In the genomic region with DNA sequence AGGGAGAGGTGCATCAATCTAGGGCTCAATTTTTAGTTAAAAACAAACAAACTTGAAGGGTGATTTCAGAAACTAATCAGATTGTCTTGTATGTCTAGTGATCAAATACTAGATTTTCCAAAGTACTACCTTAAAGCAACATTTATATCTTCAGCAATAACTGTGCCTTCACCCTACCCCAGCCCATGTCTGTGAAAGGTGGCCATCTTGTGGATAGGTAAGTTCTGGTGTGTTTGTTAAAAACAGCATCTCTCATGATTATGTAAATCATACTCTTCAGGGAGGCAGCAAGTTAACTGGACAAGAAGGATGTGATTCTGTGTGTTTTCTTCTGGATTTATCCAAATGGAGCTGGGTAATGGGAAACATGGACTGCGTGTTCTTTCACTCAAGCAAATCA, we compare ENCODE assay signal across 14 cellular contexts.
A peak's percentile ranks its signal among the peaks of the same experiment; 100 is the strongest.
DNase-seq lines count a peak whose midpoint lies in the region; ATAC-seq and TF ChIP-seq lines count a peak whose summit lies in the region.
"Had no signal": no experiment of that assay in that cellular context is flagged by ENCODE, and none has a peak within 500 bp of the region (broad histone marks: within the 10 kb centered on the region; RNA-seq: fewer than 3 reads in every experiment).

No MANE protein-coding gene starts in this region.

- no peak overlapping the region for H2BK5ac ChIP-seq in neuronal stem cell (ENCODE audit: low read length)

- peaks cover 1% of the 10 kb centered on the region for H3K27me3 Mint-ChIP-seq in activated CD8-positive, alpha-beta T cell treated with anti-CD3 and anti-CD28 coated beads for 36 hours
- peaks cover 29% of the 10 kb centered on the region for H3K27me3 Mint-ChIP-seq in activated CD8-positive, alpha-beta T cell treated with anti-CD3 and anti-CD28 coated beads, Interleukin-2, amount 10 ng/mL, durations not matched to agents 7 days and 5 days (ENCODE audit: low read depth)
- H3K27me3 Mint-ChIP-seq in neural progenitor cell (ENCODE audit: insufficient read depth, low read depth) = peaks cover 2% of the 10 kb centered on the region
- peaks cover 6% of the 10 kb centered on the region for H3K27me3 Mint-ChIP-seq in T-helper 2 cell treated with Interferon-gamma antibody and Interleukin-4, amounts not matched to agents 5 μg/mL and 100 μg/mL, for 36 hours (ENCODE audit: low read depth)

- H3K79me1 ChIP-seq in neuronal stem cell (ENCODE audit: low read depth, low read length) = no peaks in the 10 kb centered on the region

- no peaks in the 10 kb centered on the region for H3K36me3 ChIP-seq in HCT116 (ENCODE audit: control insufficient read depth in 1 of 2, insufficient read depth in 2 of 2, low read length in 2 of 2)
- no peaks in the 10 kb centered on the region for H3K36me3 ChIP-seq in neuronal stem cell (replicated peaks in 1 of 2; ENCODE audit: control insufficient read depth in 2 of 2, insufficient read depth in 2 of 2, low read length in 2 of 2)
- H3K36me3 ChIP-seq in neural progenitor cell = no peaks in the 10 kb centered on the region

- no peaks in the 10 kb centered on the region for H3K36me3 Mint-ChIP-seq in activated CD8-positive, alpha-beta T cell treated with anti-CD3 and anti-CD28 coated beads for 36 hours (ENCODE audit: low read depth)
- H3K36me3 Mint-ChIP-seq in activated CD8-positive, alpha-beta T cell treated with anti-CD3 and anti-CD28 coated beads, Interleukin-2, amount 10 ng/mL, durations not matched to agents 7 days and 5 days (ENCODE audit: low read depth) = peaks cover 2% of the 10 kb centered on the region
- no peaks in the 10 kb centered on the region for H3K36me3 Mint-ChIP-seq in neural progenitor cell
- no peaks in the 10 kb centered on the region for H3K36me3 Mint-ChIP-seq in T-helper 2 cell treated with Interferon-gamma antibody and Interleukin-4, amounts not matched to agents 5 μg/mL and 100 μg/mL, for 36 hours (ENCODE audit: low read depth)

- H4K91ac ChIP-seq in neuronal stem cell (ENCODE audit: low read depth, low read length, poor library complexity) = no peak overlapping the region

- POLR2A ChIA-PET in activated CD8-positive, alpha-beta T cell treated with anti-CD3 and anti-CD28 coated beads for 36 hours (lab: Charles Lee) = no interaction called here
- POLR2A ChIA-PET in activated CD8-positive, alpha-beta T cell treated with anti-CD3 and anti-CD28 coated beads, Interleukin-2, amount 10 ng/mL, durations not matched to agents 7 days and 5 days (lab: Charles Lee) = no interaction called here
- POLR2A ChIA-PET in HCT116 (lab: Charles Lee) = no interaction called here

- ATAC-seq in activated CD8-positive, alpha-beta T cell treated with anti-CD3 and anti-CD28 coated beads for 36 hours = peak; percentile 30
- no peak for ATAC-seq in activated CD8-positive, alpha-beta T cell treated with anti-CD3 and anti-CD28 coated beads, Interleukin-2, amount 10 ng/mL, durations not matched to agents 7 days and 5 days
- no peak for ATAC-seq in HCT116

- no peak overlapping the region for H3K14ac ChIP-seq in neuronal stem cell (ENCODE audit: low read length)

- no peak overlapping the region for H3K27ac Mint-ChIP-seq in activated CD8-positive, alpha-beta T cell treated with anti-CD3 and anti-CD28 coated beads for 36 hours
- no peak overlapping the region for H3K27ac Mint-ChIP-seq in activated CD8-positive, alpha-beta T cell treated with anti-CD3 and anti-CD28 coated beads, Interleukin-2, amount 10 ng/mL, durations not matched to agents 7 days and 5 days
- H3K27ac Mint-ChIP-seq in neural progenitor cell = no peak overlapping the region
- no peak overlapping the region for H3K27ac Mint-ChIP-seq in T-helper 2 cell treated with Interferon-gamma antibody and Interleukin-4, amounts not matched to agents 5 μg/mL and 100 μg/mL, for 36 hours

- H2AFZ ChIP-seq in HCT116 (ENCODE audit: low read depth, low read length, poor library complexity, severe bottlenecking) (no peak overlapping the region), neuronal stem cell (ENCODE audit: low read length) (peak overlapping the region; percentile 68), neural progenitor cell (replicated peaks) (no peak overlapping the region)

- CTCF ChIA-PET in activated CD8-positive, alpha-beta T cell treated with anti-CD3 and anti-CD28 coated beads for 36 hours (lab: Charles Lee) = interaction anchor here (0.6 kb wide), 1 partner anchor 8 kb away, joined by 3 read pairs; no protein-coding TSS in a partner anchor
- CTCF ChIA-PET in activated CD8-positive, alpha-beta T cell treated with anti-CD3 and anti-CD28 coated beads, Interleukin-2, amount 10 ng/mL, durations not matched to agents 7 days and 5 days (lab: Charles Lee) = interaction anchor here (0.7 to 1.9 kb wide), 2 partner anchors 162 to 166 kb away, joined by 3 to 6 read pairs; no protein-coding TSS in a partner anchor
- CTCF ChIA-PET in HCT116 (lab: Charles Lee) = no interaction called here

- H3K4me2 ChIP-seq in HCT116 (ENCODE audit: low read length) (no peak overlapping the region), neuronal stem cell (ENCODE audit: insufficient read depth, low read length, poor library complexity, severe bottlenecking) (no peak overlapping the region), neural progenitor cell (no peak overlapping the region)
- H3K4me2 ChIP-seq: KMS-11 had no signal

- H4K20me1 ChIP-seq in HCT116 (ENCODE audit: insufficient read depth) (no peaks in the 10 kb centered on the region), neural progenitor cell (ENCODE audit: low read depth) (no peaks in the 10 kb centered on the region)

- H4K8ac ChIP-seq in neuronal stem cell (ENCODE audit: low read depth, low read length) = no peak overlapping the region

- in situ Hi-C loops in SK-MEL-5 (cut with HindIII; ENCODE audit: low pct_unique_long_range_greater_than_20kb, low sequenced_read_pairs) = no loop called here

- intact Hi-C loops in activated CD8-positive, alpha-beta T cell treated with anti-CD3 and anti-CD28 coated beads for 36 hours (cut with micrococcal nuclease) = no loop called here
- intact Hi-C loops in HCT116 (cut with micrococcal nuclease) = no loop called here

- TF ChIP-seq POLR2A in HCT116 (IDR thresholded peaks at IDR 0.05; ENCODE audit: borderline replicate concordance, extremely low read depth, insufficient read depth, insufficient read length) = no peak

- H3F3A ChIP-seq in neural progenitor cell (ENCODE audit: low read depth) = no peaks in the 10 kb centered on the region

- H2BK120ac ChIP-seq in neuronal stem cell (ENCODE audit: low read depth, low read length) = no peak overlapping the region

- peaks cover 5% of the 10 kb centered on the region for H3K9me3 Mint-ChIP-seq in activated CD8-positive, alpha-beta T cell treated with anti-CD3 and anti-CD28 coated beads for 36 hours
- H3K9me3 Mint-ChIP-seq in activated CD8-positive, alpha-beta T cell treated with anti-CD3 and anti-CD28 coated beads, Interleukin-2, amount 10 ng/mL, durations not matched to agents 7 days and 5 days (ENCODE audit: insufficient read depth) = peaks cover 5% of the 10 kb centered on the region
- H3K9me3 Mint-ChIP-seq in neural progenitor cell = peaks cover 19% of the 10 kb centered on the region
- peaks cover 13% of the 10 kb centered on the region for H3K9me3 Mint-ChIP-seq in T-helper 2 cell treated with Interferon-gamma antibody and Interleukin-4, amounts not matched to agents 5 μg/mL and 100 μg/mL, for 36 hours

- no TSS peak for BruUV-seq in HCT116 (replicated peaks; lab: Mats Ljungman, UMichigan)

- H3K4ac ChIP-seq in neuronal stem cell (ENCODE audit: low read length) = no peak overlapping the region

- H3K9ac ChIP-seq in HCT116 (ENCODE audit: low read length) (no peak overlapping the region), neuronal stem cell (ENCODE audit: low read depth, low read length, poor library complexity) (no peak overlapping the region), neural progenitor cell (no peak overlapping the region)
- H3K9ac ChIP-seq: KMS-11 had no signal

- H3K9me3 ChIP-seq in HCT116 (ENCODE audit: control insufficient read depth in 1 of 2, insufficient read depth in 1 of 2, low read depth in 1 of 2, low read length in 2 of 2) = peaks cover 0 to under 1% of the 10 kb centered on the region in 2 experiments; a peak in 2 of 4 replicates
- H3K9me3 ChIP-seq in neuronal stem cell (replicated peaks in 1 of 2; ENCODE audit: control insufficient read depth in 2 of 2, insufficient read depth in 1 of 2, low read depth in 1 of 2, low read length in 2 of 2) = peaks cover 0 to 2% of the 10 kb centered on the region in 2 donors
- H3K9me3 ChIP-seq in neural progenitor cell (ENCODE audit: low read depth) = no peaks in the 10 kb centered on the region

- H3K23ac ChIP-seq in neuronal stem cell (ENCODE audit: low read depth, low read length, poor library complexity) = no peak overlapping the region

- H2BK15ac ChIP-seq in neuronal stem cell (ENCODE audit: low read length) = no peak overlapping the region

- H3K4me3 ChIP-seq in HCT116 (replicated peaks in 1 of 2; ENCODE audit: low read depth in 1 of 2, low read length in 2 of 2) (no peak overlapping the region), neuronal stem cell (ENCODE audit: low read length in 2 of 2) (no peak overlapping the region), neural progenitor cell (no peak overlapping the region)

- DNase-seq in activated CD8-positive, alpha-beta T cell treated with anti-CD3 and anti-CD28 coated beads for 36 hours = no peak
- no peak for DNase-seq in activated CD8-positive, alpha-beta T cell treated with anti-CD3 and anti-CD28 coated beads, Interleukin-2, amount 10 ng/mL, durations not matched to agents 7 days and 5 days
- DNase-seq in HCT116 (ENCODE audit: low read depth, low spot score) (no peak), SK-MEL-5 (ENCODE audit: low read depth, low spot score) (peak; percentile 9), neuronal stem cell (ENCODE audit: low spot score) (no peak), neural progenitor cell (ENCODE audit: low spot score) (no peak)
- no peak for DNase-seq in T-helper 2 cell treated with Interferon-gamma antibody and Interleukin-4, amounts not matched to agents 5 μg/mL and 100 μg/mL, for 36 hours (ENCODE audit: low spot score)
- DNase-seq in stimulated activated CD4-positive, alpha-beta T cell treated with anti-CD3 and anti-CD28 coated beads, Interleukin-2, amount 100 ng/mL, for 24 hours = no peak
- DNase-seq: activated CD4-positive, CD25-positive, alpha-beta regulatory T cell; activated T-cell treated with anti-CD3 and anti-CD28 coated beads, Interleukin-2, amount 50 U/mL, for 48 hours; anterior cingulate cortex; glutamatergic neuron; NCI-H2171 treated with DMSO at 0.1 percent for 48 hours had no signal

- H3K4me1 ChIP-seq in HCT116 (ENCODE audit: control insufficient read depth in 1 of 2, insufficient read depth in 2 of 2, low read length in 2 of 2) (no peaks in the 10 kb centered on the region), neuronal stem cell (ENCODE audit: control insufficient read depth in 2 of 2, insufficient read depth in 1 of 2, low read depth in 1 of 2, low read length in 2 of 2) (peaks cover 0 to 2% of the 10 kb centered on the region in 2 donors), neural progenitor cell (no peaks in the 10 kb centered on the region)

- WGBS in neuronal stem cell (ENCODE audit: extremely low coverage in 2 of 2, insufficient read length in 2 of 2, insufficient replicate concordance in 1 of 2), 2 donors = no CpG with 5 or more reads among the region's 1 CpG

- no peak for TF ChIP-seq CTCF in activated CD8-positive, alpha-beta T cell treated with anti-CD3 and anti-CD28 coated beads for 36 hours (IDR thresholded peaks at IDR 0.05)
- TF ChIP-seq CTCF in HCT116 (IDR thresholded peaks at IDR 0.05 in 2 of 3, conservative IDR thresholded peaks at IDR 0.05 in 1 of 3; ENCODE audit: borderline replicate concordance in 1 of 3, insufficient read depth in 1 of 3, low read depth in 2 of 3, low read length in 2 of 3) (no peak), neural progenitor cell (IDR thresholded peaks at IDR 0.05) (no peak)

- H3K79me2 ChIP-seq in HCT116 (ENCODE audit: insufficient read depth, low read length) (no peaks in the 10 kb centered on the region), neural progenitor cell (ENCODE audit: low read depth) (no peaks in the 10 kb centered on the region)

- H3K18ac ChIP-seq in neuronal stem cell (ENCODE audit: low read length) = no peak overlapping the region

- no peaks in the 10 kb centered on the region for H3K4me1 Mint-ChIP-seq in activated CD8-positive, alpha-beta T cell treated with anti-CD3 and anti-CD28 coated beads for 36 hours (ENCODE audit: low read depth)
- H3K4me1 Mint-ChIP-seq in activated CD8-positive, alpha-beta T cell treated with anti-CD3 and anti-CD28 coated beads, Interleukin-2, amount 10 ng/mL, durations not matched to agents 7 days and 5 days (ENCODE audit: low read depth) = peaks cover 10% of the 10 kb centered on the region
- H3K4me1 Mint-ChIP-seq in neural progenitor cell = peaks cover 5% of the 10 kb centered on the region
- peaks cover 10% of the 10 kb centered on the region for H3K4me1 Mint-ChIP-seq in T-helper 2 cell treated with Interferon-gamma antibody and Interleukin-4, amounts not matched to agents 5 μg/mL and 100 μg/mL, for 36 hours (ENCODE audit: low read depth)

- RAD21 ChIA-PET in HCT116 (lab: Charles Lee; ENCODE audit: low non-redundant PET in 1 of 2, low total read pairs in 2 of 2, uncharacterized antibody in 2 of 2, unreplicated experiment in 2 of 2) = no interaction called here

- H3K27me3 ChIP-seq in HCT116 (ENCODE audit: insufficient read depth, low read length) = no peaks in the 10 kb centered on the region
- no peaks in the 10 kb centered on the region for H3K27me3 ChIP-seq in neuronal stem cell (ENCODE audit: control insufficient read depth in 3 of 3, insufficient read depth in 3 of 3, low read depth in 1 of 3, low read length in 3 of 3)
- no peaks in the 10 kb centered on the region for H3K27me3 ChIP-seq in neural progenitor cell

- H3K9me2 ChIP-seq in HCT116 (ENCODE audit: insufficient read depth) = 0 out of 2 replicates have a peak, but pooled peaks cover 3% of the 10 kb centered on the region

- no peak overlapping the region for H2BK12ac ChIP-seq in neuronal stem cell (ENCODE audit: low read length)

- H3K27ac ChIP-seq in HCT116 (ENCODE audit: low read depth, low read length) (no peak overlapping the region), neuronal stem cell (replicated peaks; ENCODE audit: low read length) (no peak overlapping the region), neural progenitor cell (no peak overlapping the region)
- H3K27ac ChIP-seq: KMS-11 had no signal

- H2AK5ac ChIP-seq in neuronal stem cell (ENCODE audit: low read depth, low read length) = no peak overlapping the region

- peak; percentile 38 for TF ChIP-seq RAD21 in HCT116 (IDR thresholded peaks at IDR 0.05; ENCODE audit: low read depth)

- no peak overlapping the region for H3K4me3 Mint-ChIP-seq in activated CD8-positive, alpha-beta T cell treated with anti-CD3 and anti-CD28 coated beads for 36 hours
- H3K4me3 Mint-ChIP-seq in activated CD8-positive, alpha-beta T cell treated with anti-CD3 and anti-CD28 coated beads, Interleukin-2, amount 10 ng/mL, durations not matched to agents 7 days and 5 days = no peak overlapping the region
- H3K4me3 Mint-ChIP-seq in neural progenitor cell = no peak overlapping the region
- H3K4me3 Mint-ChIP-seq in T-helper 2 cell treated with Interferon-gamma antibody and Interleukin-4, amounts not matched to agents 5 μg/mL and 100 μg/mL, for 36 hours = no peak overlapping the region
